8 cellular contexts compared by ENCODE assay signal in genomic region chr16:30369938-30370443, GRCh38. TPM values are rescaled to one million over a fixed set of nuclear protein-coding genes. Genes with fewer than 3 reads are reported as not detected.
DNase-seq lines count a peak whose midpoint lies in the region; ATAC-seq and TF ChIP-seq lines count a peak whose summit lies in the region.

No MANE protein-coding gene starts in this region.

- H3K36me3 ChIP-seq in Caco-2 (ENCODE audit: control insufficient read depth, insufficient read depth, low read length), result no peaks in the 10 kb centered on the region

- CTCF ChIA-PET in Caco-2 (lab: Charles Lee), result interaction anchor here (0.7 to 2.2 kb wide), 9 partner anchors 11 to 279 kb away, joined by 3 to 18 read pairs (median 7); partner anchors contain the start of genes DCTPP1, TBX6 and ZNF771

- peaks cover 19% of the 10 kb centered on the region for H3K4me1 ChIP-seq in Caco-2

- intact Hi-C loops in Caco-2 (cut with micrococcal nuclease; ENCODE audit: unreplicated experiment), result no loop called here

- H3K9me3 Mint-ChIP-seq in Caco-2 (ENCODE audit: unreplicated experiment) (no peaks in the 10 kb centered on the region), glutamatergic neuron (ENCODE audit: unreplicated experiment) (peaks cover 22% of the 10 kb centered on the region)
- no peaks in the 10 kb centered on the region for H3K9me3 Mint-ChIP-seq in stimulated activated memory B cell treated with anti-CD40 and anti-IgM and Interleukin-4, amounts not matched to agents 10 μg/mL and 1 μg/mL and 100 μg/mL, for 72 hours

- POLR2A ChIA-PET in Caco-2 (lab: Charles Lee), result interaction anchor here (1.0 to 2.0 kb wide), 5 partner anchors 15 to 304 kb away, joined by 7 to 30 read pairs (median 10); partner anchors contain the start of genes ALDOA, CD2BP2, DCTPP1 and ZNF48

- H3K27me3 Mint-ChIP-seq in Caco-2 (ENCODE audit: insufficient read depth, unreplicated experiment) (no peaks in the 10 kb centered on the region), glutamatergic neuron (ENCODE audit: unreplicated experiment) (peaks cover 27% of the 10 kb centered on the region)
- no peaks in the 10 kb centered on the region for H3K27me3 Mint-ChIP-seq in stimulated activated memory B cell treated with anti-CD40 and anti-IgM and Interleukin-4, amounts not matched to agents 10 μg/mL and 1 μg/mL and 100 μg/mL, for 72 hours

- H3K36me3 Mint-ChIP-seq in Caco-2 (ENCODE audit: insufficient read depth, unreplicated experiment) (peaks cover 28% of the 10 kb centered on the region), glutamatergic neuron (ENCODE audit: unreplicated experiment) (peaks cover 3% of the 10 kb centered on the region)
- H3K36me3 Mint-ChIP-seq in stimulated activated memory B cell treated with anti-CD40 and anti-IgM and Interleukin-4, amounts not matched to agents 10 μg/mL and 1 μg/mL and 100 μg/mL, for 72 hours, result peaks cover 17% of the 10 kb centered on the region

- TF ChIP-seq CTCF in Caco-2 (IDR thresholded peaks at IDR 0.05; ENCODE audit: insufficient read depth in 1 of 2, low read depth in 1 of 2, low read length in 1 of 2, severe bottlenecking in 1 of 2, unreplicated experiment in 1 of 2) (no peak), glutamatergic neuron (IDR thresholded peaks at IDR 0.05; ENCODE audit: partially characterized antibody, unreplicated experiment) (peak; percentile 29)

- no TSS peak for BruUV-seq in Caco-2 (replicated peaks; lab: Mats Ljungman, UMichigan)

- DNase-seq in Caco-2 (peak in 1 of 2 experiments; percentile 37), glutamatergic neuron (no peak), NCI-H1694 (lab: John Stamatoyannopoulos, UW) (no peak), AG20443 (ENCODE audit: low spot score) (no peak)
- no peak for DNase-seq in stimulated activated CD4-positive, alpha-beta T cell treated with anti-CD3 and anti-CD28 coated beads, Interleukin-2, amount 100 ng/mL, for 48 hours

- no peaks in the 10 kb centered on the region for H3K9me3 ChIP-seq in Caco-2

- ATAC-seq in GM21619 (IDR thresholded peaks at IDR 0.05; ENCODE audit: unreplicated experiment), result peak; percentile 2
- ATAC-seq in stimulated activated memory B cell treated with anti-CD40 and anti-IgM and Interleukin-4, amounts not matched to agents 10 μg/mL and 1 μg/mL and 100 μg/mL, for 72 hours, result peak; percentile 10

- no peaks in the 10 kb centered on the region for H3K27me3 ChIP-seq in Caco-2 (replicated peaks; ENCODE audit: control insufficient read depth, insufficient read depth, low read length)

- TF ChIP-seq POLR2A in Raji (IDR thresholded peaks at IDR 0.05; ENCODE audit: insufficient read depth, low read depth, low read length), result peak; percentile 45

- peak overlapping the region; percentile 99 for H3K27ac Mint-ChIP-seq in Caco-2 (ENCODE audit: unreplicated experiment)
- no peak overlapping the region for H3K27ac Mint-ChIP-seq in glutamatergic neuron (ENCODE audit: unreplicated experiment)
- peak overlapping the region; percentile 85 for H3K27ac Mint-ChIP-seq in stimulated activated memory B cell treated with anti-CD40 and anti-IgM and Interleukin-4, amounts not matched to agents 10 μg/mL and 1 μg/mL and 100 μg/mL, for 72 hours

- peak overlapping the region; percentile 63 for H3K4me3 ChIP-seq in Caco-2 (ENCODE audit: low read depth, low read length)

- H3K4me3 Mint-ChIP-seq in Caco-2 (ENCODE audit: unreplicated experiment), result peak overlapping the region; percentile 83
- H3K4me3 Mint-ChIP-seq in glutamatergic neuron (ENCODE audit: unreplicated experiment), result no peak overlapping the region
- peak overlapping the region; percentile 79 for H3K4me3 Mint-ChIP-seq in stimulated activated memory B cell treated with anti-CD40 and anti-IgM and Interleukin-4, amounts not matched to agents 10 μg/mL and 1 μg/mL and 100 μg/mL, for 72 hours

- H3K4me1 Mint-ChIP-seq in Caco-2 (ENCODE audit: low read depth, unreplicated experiment), result peaks cover 33% of the 10 kb centered on the region
- peaks cover 36% of the 10 kb centered on the region for H3K4me1 Mint-ChIP-seq in glutamatergic neuron (ENCODE audit: low read depth, unreplicated experiment)
- H3K4me1 Mint-ChIP-seq in stimulated activated memory B cell treated with anti-CD40 and anti-IgM and Interleukin-4, amounts not matched to agents 10 μg/mL and 1 μg/mL and 100 μg/mL, for 72 hours, result peaks cover 47% of the 10 kb centered on the region

RNA-seq across cellular contexts. Expression of gene TBC1D10B, which starts 0.3 kb away (rescaled TPM):
- total RNA-seq in Caco-2 (2022), result 36.9 and 40.5 TPM in 2 replicates
- 85.2 TPM for total RNA-seq in glutamatergic neuron (ENCODE audit: unreplicated experiment)

RNA-seq across cellular contexts. Expression of gene MYL11, which starts 4.6 kb away (rescaled TPM):
- total RNA-seq in Caco-2 (2022) (2.7 and 2.9 TPM in 2 replicates), glutamatergic neuron (ENCODE audit: unreplicated experiment) (not detected)

RNA-seq across cellular contexts. Expression of gene SEPTIN1, which starts 12.4 kb away (rescaled TPM):
- total RNA-seq in Caco-2 (2022), result 0.21 and 0.34 TPM in 2 replicates
- 2.9 TPM for total RNA-seq in glutamatergic neuron (ENCODE audit: unreplicated experiment)

RNA-seq across cellular contexts. Expression of gene CD2BP2, which starts 14.9 kb away (rescaled TPM):
- total RNA-seq in Caco-2 (2022) (50.1 and 51.8 TPM in 2 replicates), glutamatergic neuron (ENCODE audit: unreplicated experiment) (77.8 TPM)

RNA-seq across cellular contexts. Expression of gene ZNF48, which starts 25.2 kb away (rescaled TPM):
- total RNA-seq in Caco-2 (2022) (12.8 and 13.4 TPM in 2 replicates), glutamatergic neuron (ENCODE audit: unreplicated experiment) (74.7 TPM)
